In the genomic region with DNA sequence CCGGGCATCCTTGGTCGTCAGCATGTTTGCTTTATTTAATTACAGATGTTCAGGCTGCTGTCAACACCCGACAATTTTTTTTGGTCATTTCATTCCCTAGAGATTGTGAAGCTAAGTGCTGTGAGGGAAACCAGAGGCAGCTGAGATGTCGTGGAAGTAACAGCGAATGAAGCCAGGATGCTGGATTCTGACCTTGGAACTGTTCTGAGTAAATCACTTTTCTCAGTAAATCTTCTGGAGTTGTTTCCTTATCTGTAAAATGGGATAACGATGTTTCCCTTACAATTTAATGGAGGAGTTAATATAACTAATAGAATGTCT, we compare ENCODE assay signal across 8 cellular contexts.
DNase-seq lines count a peak whose midpoint lies in the region; ATAC-seq and TF ChIP-seq lines count a peak whose summit lies in the region.

No MANE protein-coding gene starts in this region.

- peaks cover 5% of the 10 kb centered on the region for H3K27me3 Mint-ChIP-seq in nephron progenitor cell (ENCODE audit: low read depth, poor library complexity)

- ATAC-seq in GM19035 (IDR thresholded peaks at IDR 0.05; ENCODE audit: unreplicated experiment) (peak; percentile 0), HG03442 (IDR thresholded peaks at IDR 0.05; ENCODE audit: unreplicated experiment) (peak; percentile 2), HG02840 (IDR thresholded peaks at IDR 0.05; ENCODE audit: low FRiP score, unreplicated experiment) (no peak)

- peak overlapping the region; percentile 82 to 94 for H3K4me3 ChIP-seq in cardiac fibroblast (replicated peaks in 1 of 2; ENCODE audit: low read depth in 2 of 2, low read length in 2 of 2)

- H3K9me3 Mint-ChIP-seq in nephron progenitor cell, result peaks cover 11% of the 10 kb centered on the region

- H3K4me1 Mint-ChIP-seq in nephron progenitor cell, result peaks cover 41% of the 10 kb centered on the region

- H3K36me3 Mint-ChIP-seq in nephron progenitor cell (ENCODE audit: low read depth), result peaks cover 38% of the 10 kb centered on the region

- peak overlapping the region; percentile 91 for H3K27ac Mint-ChIP-seq in nephron progenitor cell

- DNase-seq in cardiac fibroblast (ENCODE audit: low read depth in 2 of 2) (no peak), nephron progenitor cell (no peak), AG08395 (ENCODE audit: low spot score) (no peak), cerebellar cortex (ENCODE audit: low spot score) (no peak), OCI-M1 (lab: John Stamatoyannopoulos, UW) (no peak)

- TF ChIP-seq CTCF in cardiac fibroblast (IDR thresholded peaks at IDR 0.05; ENCODE audit: low read depth, low read length) (no peak), nephron progenitor cell (IDR thresholded peaks at IDR 0.05) (no peak)

- peak overlapping the region; percentile 94 for H3K4me3 Mint-ChIP-seq in nephron progenitor cell
